ENCODE assay signal across 9 cellular contexts in the genomic region with DNA sequence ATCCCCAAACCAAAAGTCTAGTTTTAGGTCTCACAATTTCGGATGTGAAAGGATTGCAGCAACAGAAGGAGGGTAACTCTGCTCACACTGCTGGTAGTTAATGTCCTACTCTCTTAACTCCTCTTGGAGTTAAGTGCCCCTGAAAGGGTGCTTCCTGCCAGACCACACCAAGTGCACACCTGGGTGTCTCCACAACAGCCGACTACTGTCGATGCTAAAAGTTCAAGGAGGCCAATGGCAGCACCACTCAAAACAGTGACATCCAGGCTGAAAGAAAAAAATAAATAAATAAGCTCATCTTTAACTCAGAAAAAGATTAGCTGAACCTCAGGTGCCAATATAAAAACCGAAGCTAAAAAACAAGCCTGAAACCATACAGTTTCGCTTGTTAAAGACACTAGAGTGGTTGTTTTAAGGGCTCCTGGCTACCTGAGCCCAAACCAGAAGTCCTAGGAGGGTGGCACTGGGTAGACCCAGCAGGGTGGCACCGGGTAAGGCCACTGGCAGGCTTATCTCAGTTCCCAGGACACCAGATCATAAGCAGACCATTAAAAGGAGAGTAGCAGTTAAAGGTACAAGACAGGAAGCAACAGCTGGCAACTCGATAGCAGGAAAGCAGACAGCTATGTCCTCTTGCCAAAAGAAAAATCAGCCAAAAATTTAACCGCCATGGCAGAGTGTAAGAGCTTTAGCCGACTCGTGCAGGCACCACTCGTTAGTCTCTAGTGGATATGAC. TPM values are rescaled to one million over a fixed set of nuclear protein-coding genes. Genes with fewer than 3 reads are reported as not detected.
DNase-seq lines count a peak whose midpoint lies in the region; ATAC-seq and TF ChIP-seq lines count a peak whose summit lies in the region.
"Had no signal": no experiment of that assay in that cellular context is flagged by ENCODE, and none has a peak within 500 bp of the region (broad histone marks: within the 10 kb centered on the region; RNA-seq: fewer than 3 reads in every experiment).

No MANE protein-coding gene starts in this region.

- H3K9me3 ChIP-seq in A673 (ENCODE audit: low read depth, low read length, poor library complexity, severe bottlenecking) (no peaks in the 10 kb centered on the region), colonic mucosa (no peaks in the 10 kb centered on the region)

- no peaks in the 10 kb centered on the region for H3K9me3 Mint-ChIP-seq in WTC11

- H3K9ac ChIP-seq in colonic mucosa (ENCODE audit: low read depth in 2 of 2, low read length in 2 of 2) = no peak overlapping the region

- POLR2A ChIA-PET in A673 (lab: Charles Lee; ENCODE audit: low non-redundant PET) (no interaction called here), WTC11 (lab: Charles Lee) (no interaction called here)

- no peak for DNase-seq in A673 (ENCODE audit: low spot score)
- DNase-seq in WTC11 (ENCODE audit: low spot score) = no peak
- no peak for DNase-seq in left colon
- no peak for DNase-seq in caudate nucleus (lab: John Stamatoyannopoulos, UW)
- DNase-seq in globus pallidus (ENCODE audit: low spot score) = no peak
- DNase-seq in colonic mucosa = no peak
- DNase-seq: kidney glomerular epithelial cell had no signal

- peak; percentile 39 for ATAC-seq in GM19452 (IDR thresholded peaks at IDR 0.05; ENCODE audit: unreplicated experiment)
- ATAC-seq in WTC11 = peak; percentile 18; the same call in 1 of the 2 replicates
- ATAC-seq in left colon = peak; percentile 53
- ATAC-seq in activated CD4-positive, CD25-positive, alpha-beta regulatory T cell treated with anti-CD3 and anti-CD28 coated beads, Interleukin-2, amount 50 U/mL, for 24 hours = no peak

- CTCF ChIA-PET in A673 (lab: Charles Lee) (no interaction called here), WTC11 (lab: Charles Lee) (interaction anchor here (0.6 to 1.1 kb wide), 2 partner anchors 9 to 41 kb away, joined by 3 to 4 read pairs; no protein-coding TSS in a partner anchor)

- H3K4me3 Mint-ChIP-seq in WTC11 = no peak overlapping the region

- no TSS peak for BruUV-seq in A673 (replicated peaks; lab: Mats Ljungman, UMichigan)

- H3K27ac ChIP-seq in A673 (ENCODE audit: low read depth, low read length, poor library complexity, severe bottlenecking) (peak overlapping the region; percentile 67), caudate nucleus (ENCODE audit: low read depth, low read length) (no peak overlapping the region), colonic mucosa (no peak overlapping the region)

- H3K4me3 ChIP-seq in A673 (ENCODE audit: low read depth, low read length, poor library complexity, severe bottlenecking) (no peak overlapping the region), colonic mucosa (no peak overlapping the region)

- H3K36me3 ChIP-seq in A673 (ENCODE audit: insufficient read depth, low read length, poor library complexity, severe bottlenecking) (peaks cover 12% of the 10 kb centered on the region), colonic mucosa (no peaks in the 10 kb centered on the region)

- H3K36me3 Mint-ChIP-seq in WTC11 = peaks cover 17% of the 10 kb centered on the region

- peaks cover 89% of the 10 kb centered on the region for H3K4me1 Mint-ChIP-seq in WTC11

- H3K4me1 ChIP-seq in A673 (ENCODE audit: insufficient read depth, low read length, poor library complexity, severe bottlenecking) (peaks cover 85% of the 10 kb centered on the region), colonic mucosa (peaks cover 32% of the 10 kb centered on the region)

- no peak for TF ChIP-seq CTCF in A673 (conservative IDR thresholded peaks at IDR 0.05; ENCODE audit: low read depth, low read length)
- TF ChIP-seq CTCF in WTC11 (IDR thresholded peaks at IDR 0.05) = no peak
- no peak for TF ChIP-seq CTCF in colonic mucosa (IDR thresholded peaks at IDR 0.05)

- peak overlapping the region; percentile 91; the same call in 1 of the 2 replicates for H3K27ac Mint-ChIP-seq in WTC11

- intact Hi-C loops in A673 (cut with micrococcal nuclease; ENCODE audit: unreplicated experiment) (no loop called here), left colon (cut with DNase I, micrococcal nuclease) (no loop called here), colonic mucosa (cut with DNase I) (no loop called here)

- H3K27me3 Mint-ChIP-seq in WTC11 (ENCODE audit: low read depth) = no peaks in the 10 kb centered on the region

- H3K27me3 ChIP-seq in A673 (replicated peaks; ENCODE audit: insufficient read depth, low read depth, low read length, poor library complexity) (no peaks in the 10 kb centered on the region), colonic mucosa (no peaks in the 10 kb centered on the region)

TF ChIP-seq in WTC11, 78 proteins besides CTCF, POLR2A, EP300 and RAD21:
- TF ChIP-seq ZNF232 (CRISPR knock-in tag; IDR thresholded peaks at IDR 0.05) (no peak), FOXP1 (CRISPR knock-in tag; IDR thresholded peaks at IDR 0.05; ENCODE audit: borderline replicate concordance) (no peak), ZNF423 (CRISPR knock-in tag; IDR thresholded peaks at IDR 0.05) (no peak), ZNF219 (CRISPR knock-in tag; IDR thresholded peaks at IDR 0.05; ENCODE audit: borderline replicate concordance) (no peak), KAT7 (CRISPR knock-in tag; IDR thresholded peaks at IDR 0.05; ENCODE audit: borderline replicate concordance) (no peak)
- TF ChIP-seq, protein P1, sequence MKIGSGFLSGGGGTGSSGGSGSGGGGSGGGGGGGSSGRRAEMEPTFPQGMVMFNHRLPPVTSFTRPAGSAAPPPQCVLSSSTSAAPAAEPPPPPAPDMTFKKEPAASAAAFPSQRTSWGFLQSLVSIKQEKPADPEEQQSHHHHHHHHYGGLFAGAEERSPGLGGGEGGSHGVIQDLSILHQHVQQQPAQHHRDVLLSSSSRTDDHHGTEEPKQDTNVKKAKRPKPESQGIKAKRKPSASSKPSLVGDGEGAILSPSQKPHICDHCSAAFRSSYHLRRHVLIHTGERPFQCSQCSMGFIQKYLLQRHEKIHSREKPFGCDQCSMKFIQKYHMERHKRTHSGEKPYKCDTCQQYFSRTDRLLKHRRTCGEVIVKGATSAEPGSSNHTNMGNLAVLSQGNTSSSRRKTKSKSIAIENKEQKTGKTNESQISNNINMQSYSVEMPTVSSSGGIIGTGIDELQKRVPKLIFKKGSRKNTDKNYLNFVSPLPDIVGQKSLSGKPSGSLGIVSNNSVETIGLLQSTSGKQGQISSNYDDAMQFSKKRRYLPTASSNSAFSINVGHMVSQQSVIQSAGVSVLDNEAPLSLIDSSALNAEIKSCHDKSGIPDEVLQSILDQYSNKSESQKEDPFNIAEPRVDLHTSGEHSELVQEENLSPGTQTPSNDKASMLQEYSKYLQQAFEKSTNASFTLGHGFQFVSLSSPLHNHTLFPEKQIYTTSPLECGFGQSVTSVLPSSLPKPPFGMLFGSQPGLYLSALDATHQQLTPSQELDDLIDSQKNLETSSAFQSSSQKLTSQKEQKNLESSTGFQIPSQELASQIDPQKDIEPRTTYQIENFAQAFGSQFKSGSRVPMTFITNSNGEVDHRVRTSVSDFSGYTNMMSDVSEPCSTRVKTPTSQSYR (CRISPR knock-in tag; IDR thresholded peaks at IDR 0.05) = no peak
- TF ChIP-seq, protein P2, sequence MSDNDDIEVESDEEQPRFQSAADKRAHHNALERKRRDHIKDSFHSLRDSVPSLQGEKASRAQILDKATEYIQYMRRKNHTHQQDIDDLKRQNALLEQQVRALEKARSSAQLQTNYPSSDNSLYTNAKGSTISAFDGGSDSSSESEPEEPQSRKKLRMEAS (CRISPR knock-in tag; IDR thresholded peaks at IDR 0.05) = no peak
- TF ChIP-seq, protein P3, sequence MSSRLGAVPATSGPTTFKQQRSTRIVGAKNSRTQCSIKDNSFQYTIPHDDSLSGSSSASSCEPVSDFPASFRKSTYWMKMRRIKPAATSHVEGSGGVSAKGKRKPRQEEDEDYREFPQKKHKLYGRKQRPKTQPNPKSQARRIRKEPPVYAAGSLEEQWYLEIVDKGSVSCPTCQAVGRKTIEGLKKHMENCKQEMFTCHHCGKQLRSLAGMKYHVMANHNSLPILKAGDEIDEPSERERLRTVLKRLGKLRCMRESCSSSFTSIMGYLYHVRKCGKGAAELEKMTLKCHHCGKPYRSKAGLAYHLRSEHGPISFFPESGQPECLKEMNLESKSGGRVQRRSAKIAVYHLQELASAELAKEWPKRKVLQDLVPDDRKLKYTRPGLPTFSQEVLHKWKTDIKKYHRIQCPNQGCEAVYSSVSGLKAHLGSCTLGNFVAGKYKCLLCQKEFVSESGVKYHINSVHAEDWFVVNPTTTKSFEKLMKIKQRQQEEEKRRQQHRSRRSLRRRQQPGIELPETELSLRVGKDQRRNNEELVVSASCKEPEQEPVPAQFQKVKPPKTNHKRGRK (CRISPR knock-in tag; IDR thresholded peaks at IDR 0.05; ENCODE audit: borderline replicate concordance) = no peak
- TF ChIP-seq, protein P4, sequence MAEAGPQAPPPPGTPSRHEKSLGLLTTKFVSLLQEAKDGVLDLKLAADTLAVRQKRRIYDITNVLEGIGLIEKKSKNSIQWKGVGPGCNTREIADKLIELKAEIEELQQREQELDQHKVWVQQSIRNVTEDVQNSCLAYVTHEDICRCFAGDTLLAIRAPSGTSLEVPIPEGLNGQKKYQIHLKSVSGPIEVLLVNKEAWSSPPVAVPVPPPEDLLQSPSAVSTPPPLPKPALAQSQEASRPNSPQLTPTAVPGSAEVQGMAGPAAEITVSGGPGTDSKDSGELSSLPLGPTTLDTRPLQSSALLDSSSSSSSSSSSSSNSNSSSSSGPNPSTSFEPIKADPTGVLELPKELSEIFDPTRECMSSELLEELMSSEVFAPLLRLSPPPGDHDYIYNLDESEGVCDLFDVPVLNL (CRISPR knock-in tag; IDR thresholded peaks at IDR 0.05; ENCODE audit: borderline replicate concordance, low read depth) = no peak
- TF ChIP-seq, protein P5, sequence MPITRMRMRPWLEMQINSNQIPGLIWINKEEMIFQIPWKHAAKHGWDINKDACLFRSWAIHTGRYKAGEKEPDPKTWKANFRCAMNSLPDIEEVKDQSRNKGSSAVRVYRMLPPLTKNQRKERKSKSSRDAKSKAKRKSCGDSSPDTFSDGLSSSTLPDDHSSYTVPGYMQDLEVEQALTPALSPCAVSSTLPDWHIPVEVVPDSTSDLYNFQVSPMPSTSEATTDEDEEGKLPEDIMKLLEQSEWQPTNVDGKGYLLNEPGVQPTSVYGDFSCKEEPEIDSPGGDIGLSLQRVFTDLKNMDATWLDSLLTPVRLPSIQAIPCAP (CRISPR knock-in tag; IDR thresholded peaks at IDR 0.05) = no peak

RNA-seq across cellular contexts. Expression of a gene that starts 39.3 kb away (rescaled TPM):
- total RNA-seq in A673 (2021) = 174 and 178 TPM in 2 replicates
- total RNA-seq in WTC11 (2021) = 127 to 130 TPM (median 128 TPM) in 3 replicates
- total RNA-seq in left colon = 10 to 100 TPM; 64.6 to 90.7 TPM
- 10 to 100 TPM; 67.2 to 82.7 TPM for total RNA-seq in colonic mucosa

Comparison
In these comparisons a context has a peak if more than half of its experiments do, and no peak if none do; other contexts are left out.
1. ATAC-seq: peak in GM19452 (single experiment), WTC11 (single experiment) and left colon (single experiment); none in activated CD4-positive, CD25-positive, alpha-beta regulatory T cell treated with anti-CD3 and anti-CD28 coated beads, Interleukin-2, amount 50 U/mL, for 24 hours (0 of 2).